Comparison of ENCODE assay signal across 8 cellular contexts in the genomic region with DNA sequence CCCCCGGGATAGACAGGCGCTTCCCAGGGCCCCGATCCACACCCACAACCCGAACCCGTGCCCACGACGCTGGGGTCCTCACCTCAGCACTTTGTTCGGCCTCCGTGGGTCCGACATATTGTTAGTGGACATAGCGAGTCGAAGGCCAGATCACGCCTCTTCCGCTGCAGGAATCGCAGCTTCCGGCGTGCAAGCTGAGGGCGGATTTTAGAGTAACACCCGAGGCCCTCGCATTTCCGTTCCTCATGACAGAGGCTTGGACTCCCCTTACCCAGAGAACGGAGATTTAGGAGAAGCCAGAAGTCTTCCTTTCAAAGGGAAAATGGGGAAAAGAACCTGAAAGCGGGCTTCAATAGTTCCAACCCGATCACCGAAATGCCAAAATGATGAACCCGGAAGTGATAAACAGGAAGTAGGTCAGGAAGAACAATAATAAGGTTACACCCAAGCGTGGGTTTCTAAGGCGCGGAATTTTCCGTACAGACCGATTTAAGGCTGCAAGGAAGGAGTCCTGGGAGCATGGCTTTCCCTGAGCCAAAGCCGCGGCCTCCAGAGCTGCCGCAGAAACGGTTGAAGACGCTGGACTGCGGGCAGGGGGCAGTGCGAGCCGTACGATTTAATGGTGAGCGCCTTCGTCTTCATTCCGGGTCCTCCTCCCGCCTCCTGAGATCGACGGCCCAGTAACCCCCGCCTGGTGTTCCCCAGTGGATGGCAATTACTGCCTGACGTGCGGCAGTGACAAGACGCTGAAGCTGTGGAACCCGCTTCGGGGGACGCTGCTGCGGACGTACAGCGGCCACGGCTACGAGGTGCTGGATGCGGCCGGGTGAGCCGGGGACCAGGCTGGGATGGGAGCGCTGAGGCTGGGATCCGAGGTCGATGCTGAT. TPM values are rescaled to one million over a fixed set of nuclear protein-coding genes. Genes with fewer than 3 reads are reported as not detected.
A peak's percentile ranks its signal among the peaks of the same experiment; 100 is the strongest.
DNase-seq lines count a peak whose midpoint lies in the region; ATAC-seq and TF ChIP-seq lines count a peak whose summit lies in the region.

No MANE protein-coding gene starts in this region.

- CTCF ChIA-PET in GM10248 (lab: Yijun Ruan, JAX), result interaction anchor here (0.6 to 7.4 kb wide), 8 partner anchors 8 to 127 kb away, joined by 3 to 93 read pairs (median 4); no protein-coding TSS in a partner anchor

- H3K9me2 ChIP-seq in Karpas-422 (replicated peaks; ENCODE audit: insufficient read depth, low read length), result no peaks in the 10 kb centered on the region

- H3K4me2 ChIP-seq in Karpas-422 (ENCODE audit: low read depth, low read length, poor library complexity, severe bottlenecking), result peak overlapping the region; percentile 89

- H2AFZ ChIP-seq in Karpas-422 (ENCODE audit: low read length), result peak overlapping the region; percentile 98

- H3K36me3 Mint-ChIP-seq in nephron progenitor cell (ENCODE audit: low read depth), result peaks cover 19% of the 10 kb centered on the region

- peak overlapping the region; percentile 85 for H3K4me3 ChIP-seq in Karpas-422 (ENCODE audit: low read length)
- peak overlapping the region; percentile 82 for H3K4me3 ChIP-seq in RWPE2 (ENCODE audit: severe bottlenecking)
- H3K4me3 ChIP-seq in fibroblast of villous mesenchyme (ENCODE audit: low read depth, low read length), result peak overlapping the region; percentile 89

- H3K9me3 ChIP-seq in Karpas-422 (ENCODE audit: low read length), result no peaks in the 10 kb centered on the region
- H3K9me3 ChIP-seq in RWPE2 (ENCODE audit: severe bottlenecking), result no peaks in the 10 kb centered on the region

- DNase-seq in GM10248 (ENCODE audit: extremely low spot score) (peak; percentile 84), Karpas-422 (peak; percentile 91), RWPE2 (ENCODE audit: low spot score) (no peak), fibroblast of villous mesenchyme (ENCODE audit: low read depth) (peak; percentile 91), nephron progenitor cell (peak; percentile 79), GM19238 (ENCODE audit: insufficient read length, low spot score) (no peak)
- DNase-seq in activated effector memory CD4-positive, alpha-beta T cell treated with Interleukin-2 at 50 U/mL for 16 hours, result peak; percentile 67
- DNase-seq in stimulated activated naive CD8-positive, alpha-beta T cell treated with anti-CD3 and anti-CD28 coated beads, Interleukin-15, amount 100 ng/mL, for 72 hours, result peak; percentile 76 to 79

- peaks cover 63% of the 10 kb centered on the region for H3K4me1 Mint-ChIP-seq in nephron progenitor cell
- H3K4me1 Mint-ChIP-seq in stimulated activated naive CD8-positive, alpha-beta T cell treated with anti-CD3 and anti-CD28 coated beads, Interleukin-15, amount 100 ng/mL, for 72 hours, result peaks cover 72% of the 10 kb centered on the region

- peaks cover 43% of the 10 kb centered on the region for H3K4me1 ChIP-seq in Karpas-422 (ENCODE audit: low read length)
- no peaks in the 10 kb centered on the region for H3K4me1 ChIP-seq in RWPE2 (ENCODE audit: insufficient read depth, poor library complexity, severe bottlenecking)

- no peaks in the 10 kb centered on the region for H4K20me1 ChIP-seq in Karpas-422 (ENCODE audit: insufficient read depth, low read depth, low read length)

- H3K4me3 Mint-ChIP-seq in nephron progenitor cell, result peak overlapping the region; percentile 97
- peak overlapping the region; percentile 96 to 97 for H3K4me3 Mint-ChIP-seq in stimulated activated naive CD8-positive, alpha-beta T cell treated with anti-CD3 and anti-CD28 coated beads, Interleukin-15, amount 100 ng/mL, for 72 hours

- peaks cover 57% of the 10 kb centered on the region for H3K79me2 ChIP-seq in Karpas-422 (ENCODE audit: low read length)

- ATAC-seq in RWPE2 (ENCODE audit: low read depth), result peak; percentile 22
- ATAC-seq in stimulated activated naive CD8-positive, alpha-beta T cell treated with anti-CD3 and anti-CD28 coated beads, Interleukin-15, amount 100 ng/mL, for 72 hours, result peak; percentile 38

- TF ChIP-seq CTCF in GM10248 (IDR thresholded peaks at IDR 0.05; ENCODE audit: control extremely low read depth, extremely low read depth, low read depth, missing control alignments), result no peak
- TF ChIP-seq CTCF in RWPE2 (IDR thresholded peaks at IDR 0.05; ENCODE audit: poor library complexity, severe bottlenecking), result no peak
- TF ChIP-seq CTCF in fibroblast of villous mesenchyme (IDR thresholded peaks at IDR 0.05; ENCODE audit: insufficient read depth, low read depth, low read length), result peak; percentile 7
- no peak for TF ChIP-seq CTCF in nephron progenitor cell (IDR thresholded peaks at IDR 0.05)

- H3K27me3 ChIP-seq in Karpas-422 (ENCODE audit: low read length), result no peaks in the 10 kb centered on the region
- H3K27me3 ChIP-seq in RWPE2 (ENCODE audit: insufficient read depth, poor library complexity, severe bottlenecking), result no peaks in the 10 kb centered on the region

- H3K27ac ChIP-seq in Karpas-422 (ENCODE audit: low read length) (peak overlapping the region; percentile 80), RWPE2 (ENCODE audit: poor library complexity, severe bottlenecking) (peak overlapping the region; percentile 76)

- peak overlapping the region; percentile 100 for H3K27ac Mint-ChIP-seq in nephron progenitor cell
- H3K27ac Mint-ChIP-seq in stimulated activated naive CD8-positive, alpha-beta T cell treated with anti-CD3 and anti-CD28 coated beads, Interleukin-15, amount 100 ng/mL, for 72 hours, result peak overlapping the region; percentile 100

- H3K27me3 Mint-ChIP-seq in nephron progenitor cell (ENCODE audit: low read depth, poor library complexity), result peaks cover 4% of the 10 kb centered on the region
- no peaks in the 10 kb centered on the region for H3K27me3 Mint-ChIP-seq in stimulated activated naive CD8-positive, alpha-beta T cell treated with anti-CD3 and anti-CD28 coated beads, Interleukin-15, amount 100 ng/mL, for 72 hours

- H3K9me3 Mint-ChIP-seq in nephron progenitor cell, result no peaks in the 10 kb centered on the region
- no peaks in the 10 kb centered on the region for H3K9me3 Mint-ChIP-seq in stimulated activated naive CD8-positive, alpha-beta T cell treated with anti-CD3 and anti-CD28 coated beads, Interleukin-15, amount 100 ng/mL, for 72 hours

- peaks cover 9% of the 10 kb centered on the region for H3K36me3 ChIP-seq in Karpas-422 (ENCODE audit: insufficient read depth, low read length)
- H3K36me3 ChIP-seq in RWPE2 (ENCODE audit: low read depth), result peaks cover 28% of the 10 kb centered on the region

- H3K9ac ChIP-seq in Karpas-422 (ENCODE audit: low read length), result peak overlapping the region; percentile 93

- POLR2A ChIA-PET in GM10248 (lab: Yijun Ruan, JAX), result interaction anchor here (0.5 to 1.3 kb wide), 3 partner anchors 10 to 200 kb away, joined by 4 to 8 read pairs (median 4); no protein-coding TSS in a partner anchor

RNA-seq across cellular contexts. Expression of gene WDR83, which starts 2.9 kb away (rescaled TPM):
- 13.3 and 16.5 TPM in 2 replicates for total RNA-seq in Karpas-422 (2014; rRNA removed; shearing (Covaris generic); ENCODE audit: low replicate concordance)
- 6.8 and 7.3 TPM in 2 replicates for total RNA-seq in fibroblast of villous mesenchyme

RNA-seq across cellular contexts. Expression of gene MAN2B1, which starts 3.0 kb away (rescaled TPM):
- total RNA-seq in Karpas-422 (2014; rRNA removed; shearing (Covaris generic); ENCODE audit: low replicate concordance), result 77.2 and 94.3 TPM in 2 replicates
- 22.9 and 25.8 TPM in 2 replicates for total RNA-seq in fibroblast of villous mesenchyme

RNA-seq across cellular contexts. Expression of gene DHPS, which starts 12.2 kb away (rescaled TPM):
- total RNA-seq in Karpas-422 (2014; rRNA removed; shearing (Covaris generic); ENCODE audit: low replicate concordance), result 62.2 and 90.8 TPM in 2 replicates
- total RNA-seq in fibroblast of villous mesenchyme, result 45.7 and 50.1 TPM in 2 replicates

RNA-seq across cellular contexts. Expression of gene GNG14, which starts 18.3 kb away (rescaled TPM):
- not detected in 2 replicates for total RNA-seq in Karpas-422 (2014; rRNA removed; shearing (Covaris generic); ENCODE audit: low replicate concordance)
- not detected in 2 replicates for total RNA-seq in fibroblast of villous mesenchyme

RNA-seq across cellular contexts. Expression of gene FBXW9, which starts 26.9 kb away (rescaled TPM):
- total RNA-seq in Karpas-422 (2014; rRNA removed; shearing (Covaris generic); ENCODE audit: low replicate concordance), result 2.1 and 12.8 TPM in 2 replicates
- 7.3 and 15.1 TPM in 2 replicates for total RNA-seq in fibroblast of villous mesenchyme

Comparison
In these comparisons a context has a peak if more than half of its experiments do, and no peak if none do; other contexts are left out.
1. DNase-seq: peak in GM10248 (single experiment), Karpas-422 (single experiment), activated effector memory CD4-positive, alpha-beta T cell treated with Interleukin-2 at 50 U/mL for 16 hours (single experiment), fibroblast of villous mesenchyme (single experiment), nephron progenitor cell (single experiment) and stimulated activated naive CD8-positive, alpha-beta T cell treated with anti-CD3 and anti-CD28 coated beads, Interleukin-15, amount 100 ng/mL, for 72 hours (2 of 2); none in RWPE2 (single experiment) and GM19238 (single experiment).
2. Peak in every context shown above with its lines, with median percentiles within 50 percentile points of each other: H3K4me3 ChIP-seq.